Comparison of ENCODE assay signal across 28 cellular contexts in the genomic region with DNA sequence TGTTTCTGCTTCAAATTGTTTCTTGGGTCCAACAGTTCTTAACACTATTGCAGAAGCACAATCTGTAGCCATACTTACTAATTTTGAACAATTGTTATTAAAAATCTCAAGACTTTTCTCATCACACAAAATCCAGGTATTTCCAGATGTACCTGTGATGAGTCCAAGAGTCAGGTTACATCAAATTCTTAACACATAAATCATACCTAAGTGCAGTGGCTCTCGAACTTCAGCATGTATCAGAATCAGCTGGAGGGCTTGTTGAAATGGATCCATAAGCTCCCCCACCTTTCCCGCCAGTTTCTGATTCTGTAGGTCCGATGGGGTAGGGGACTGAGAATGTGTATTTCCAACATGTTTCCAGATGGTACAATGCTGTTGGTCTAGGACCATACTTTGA.
"Had no signal": no experiment of that assay in that cellular context is flagged by ENCODE, and none has a peak within 500 bp of the region (broad histone marks: within the 10 kb centered on the region; RNA-seq: fewer than 3 reads in every experiment).

No MANE protein-coding gene starts in this region.

- H3K4me3 ChIP-seq: left lung, lower lobe of right lung, pancreas, prostate gland, sigmoid colon, spleen, testis, thyroid gland, transverse colon, upper lobe of left lung, vagina had no signal

- ATAC-seq: left colon; left lung; lower lobe of right lung; naive thymus-derived CD8-positive, alpha-beta T cell; pancreas; right cardiac atrium; stimulated activated effector memory CD8-positive, alpha-beta T cell treated with anti-CD3 and anti-CD28 coated beads, Interleukin-12 subunit alpha, Interleukin-12 subunit beta, amount 100 ng/mL, for 72 hours had no signal

- FAIRE-seq: islet of Langerhans, kidney, pancreas, small intestine had no signal

- H3K27ac ChIP-seq: left lung, lower lobe of right lung, pancreas, prostate gland, spleen, testis, thyroid gland, transverse colon, upper lobe of left lung, vagina had no signal

- DNase-seq: hypothalamus; immature natural killer cell; kidney; left colon; left lung; lower lobe of right lung; mammary epithelial cell; mesenchymal stem cell; naive thymus-derived CD8-positive, alpha-beta T cell; nucleus accumbens; pancreas; posterior cingulate gyrus; retina; right cardiac atrium; sigmoid colon; small intestine; spleen; stimulated activated CD4-positive, alpha-beta T cell treated with anti-CD3 and anti-CD28 coated beads, Interleukin-4, amount 100 ng/mL, for 24 hours; stimulated activated naive CD4-positive, alpha-beta T cell; substantia nigra; testis; thyroid gland; transverse colon; upper lobe of left lung had no signal
